In the genomic region with DNA sequence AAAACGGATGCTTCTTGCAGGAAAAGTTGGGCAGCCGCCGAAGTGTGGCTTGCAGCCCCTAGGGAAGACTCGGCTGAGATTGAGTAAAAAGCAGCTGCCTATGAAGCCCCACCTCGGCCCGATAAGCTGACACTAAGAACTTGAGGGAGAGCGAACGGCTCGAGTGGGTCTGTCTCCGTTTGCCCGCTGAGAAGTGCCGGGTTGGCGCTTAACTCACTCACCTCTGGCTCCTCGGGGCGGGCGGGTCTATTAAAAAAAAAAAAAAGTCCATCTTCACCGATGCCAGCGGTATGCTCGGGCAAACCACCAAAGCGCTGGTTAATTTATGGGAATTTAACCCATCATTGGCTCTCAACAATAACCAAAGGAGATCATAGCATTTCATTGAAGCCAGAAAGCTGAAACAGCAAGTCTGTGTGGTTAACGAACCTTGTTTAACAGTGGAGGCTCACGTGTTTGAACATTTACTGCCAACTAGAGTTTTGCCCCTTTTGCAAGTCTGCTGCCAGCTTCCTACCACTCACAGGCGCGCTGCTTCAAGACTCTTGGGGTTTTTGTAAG, we compare ENCODE assay signal across 8 cellular contexts. TPM values are rescaled to one million over a fixed set of nuclear protein-coding genes. Genes with fewer than 3 reads are reported as not detected.
DNase-seq lines count a peak whose midpoint lies in the region; ATAC-seq and TF ChIP-seq lines count a peak whose summit lies in the region.

No MANE protein-coding gene starts in this region.

- TF ChIP-seq CTCF in GM06990 (IDR thresholded peaks at IDR 0.05; ENCODE audit: insufficient read depth, low read length, poor library complexity, severe bottlenecking), result no peak

- no peak for ATAC-seq in HG03097 (IDR thresholded peaks at IDR 0.05; ENCODE audit: low FRiP score, unreplicated experiment)

- DNase-seq in GM06990 (ENCODE audit: extremely low read depth, insufficient read length) (no peak), M059J (ENCODE audit: low read depth) (peak; percentile 79), lung microvascular endothelial cell (ENCODE audit: low read depth in 2 of 2) (peak; percentile 51 to 63), NCI-H128 (lab: John Stamatoyannopoulos, UW; ENCODE audit: unreplicated experiment) (no peak)
- DNase-seq in activated CD4-positive, alpha-beta T cell treated with anti-CD3 and anti-CD28 coated beads for 24 hours (ENCODE audit: low read depth in 2 of 2), result peak; percentile 10 to 21
- DNase-seq in effector CD4-positive, alpha-beta T cell, result peak; percentile 25
- DNase-seq in stimulated activated CD8-positive, alpha-beta memory T cell treated with anti-CD3 and anti-CD28 coated beads, Interleukin-7, amount 100 ng/mL, for 4 hours (ENCODE audit: low read depth in 2 of 2), result peak; percentile 6 to 11

- peak overlapping the region; percentile 78 for H3K4me3 ChIP-seq in GM06990 (replicated peaks; ENCODE audit: low read depth, low read length)

- no peaks in the 10 kb centered on the region for H3K36me3 ChIP-seq in GM06990 (ENCODE audit: control insufficient read depth, insufficient read depth, low read length)

- no peaks in the 10 kb centered on the region for H3K27me3 ChIP-seq in GM06990 (replicated peaks; ENCODE audit: control insufficient read depth, insufficient read depth, low read length)

RNA-seq across cellular contexts. Expression of gene SNTB2, which starts 1.0 kb away (rescaled TPM):
- total RNA-seq in M059J (2014; rRNA removed; shearing (Covaris generic)), result 20.9 and 48.2 TPM in 2 replicates
- total RNA-seq in lung microvascular endothelial cell, result 39.0 and 72.0 TPM in 2 replicates

RNA-seq across cellular contexts. Expression of gene UTP4, which starts 55.5 kb away (rescaled TPM):
- 32.0 and 37.4 TPM in 2 replicates for total RNA-seq in M059J (2014; rRNA removed; shearing (Covaris generic))
- total RNA-seq in lung microvascular endothelial cell, result 11.1 and 11.7 TPM in 2 replicates

RNA-seq across cellular contexts. Expression of gene CHTF8, which starts 55.6 kb away (rescaled TPM):
- total RNA-seq in M059J (2014; rRNA removed; shearing (Covaris generic)), result 82.1 and 84.6 TPM in 2 replicates
- 60.4 and 62.3 TPM in 2 replicates for total RNA-seq in lung microvascular endothelial cell

Comparison
In these comparisons a context has a peak if more than half of its experiments do, and no peak if none do; other contexts are left out.
1. DNase-seq: peak in M059J (single experiment), activated CD4-positive, alpha-beta T cell treated with anti-CD3 and anti-CD28 coated beads for 24 hours (2 of 2), effector CD4-positive, alpha-beta T cell (single experiment), lung microvascular endothelial cell (2 of 2) and stimulated activated CD8-positive, alpha-beta memory T cell treated with anti-CD3 and anti-CD28 coated beads, Interleukin-7, amount 100 ng/mL, for 4 hours (2 of 2); none in GM06990 (single experiment) and NCI-H128 (single experiment).